In genomic region chr1:201709564-201710295, GRCh38 we compare ENCODE assay signal across 8 cellular contexts.
DNase-seq lines count a peak whose midpoint lies in the region; ATAC-seq, FAIRE-seq and TF ChIP-seq lines count a peak whose summit lies in the region.

No MANE protein-coding gene starts in this region.

- peak; percentile 94 for ATAC-seq in HG03354 (IDR thresholded peaks at IDR 0.05; ENCODE audit: poor library complexity, severe bottlenecking, unreplicated experiment)
- peak; percentile 68 for ATAC-seq in Right ventricle myocardium superior (ENCODE audit: poor library complexity)
- peak; percentile 79 for ATAC-seq in aorta (ENCODE audit: low FRiP score)

- WGBS in aorta, 2 donors: 23 to 24% methylated on average over 4 of the region's 4 CpGs

- H2AFZ ChIP-seq in ACC112 (ENCODE audit: low read length, unreplicated experiment): no peak overlapping the region

- FAIRE-seq in GM12892 (lab: Jason Lieb, UNC): no peak

- DNase-seq in GM12892 (ENCODE audit: insufficient read length) (peak; percentile 72), RWPE1 (ENCODE audit: low spot score) (peak; percentile 79), Right ventricle myocardium superior (peak; percentile 87), progenitor cell of endocrine pancreas (ENCODE audit: low spot score, unreplicated experiment) (peak; percentile 68), aorta (peak; percentile 81 to 93)
- peak; percentile 24 for DNase-seq in activated gamma-delta T cell treated with anti-CD3 and anti-CD28 coated beads, Interleukin-2, amount 50 U/mL, for 16 hours (ENCODE audit: low read depth)

- H3K27ac ChIP-seq in ACC112 (ENCODE audit: low read depth, low read length) (peak overlapping the region; percentile 95), RWPE1 (peak overlapping the region; percentile 96), aorta (ENCODE audit: low read depth in 1 of 2, low read length in 2 of 2) (peak overlapping the region in 1 of 2 donors; percentile 23)

- H3K4me1 ChIP-seq in ACC112 (ENCODE audit: control insufficient read depth, insufficient read depth, low read length, unreplicated experiment): peaks cover 65% of the 10 kb centered on the region
- peaks cover 5 to 6% of the 10 kb centered on the region in 2 donors for H3K4me1 ChIP-seq in aorta (ENCODE audit: control insufficient read depth in 1 of 2, insufficient read depth in 2 of 2, low read length in 2 of 2)

- no peak for TF ChIP-seq POLR2A in GM12892 (IDR thresholded peaks at IDR 0.05; ENCODE audit: low read depth, low read length)

- POLR2A ChIA-PET in RWPE1 (lab: Yijun Ruan, JAX; ENCODE audit: low non-redundant PET): interaction anchor here (1.1 kb wide), 1 partner anchor 75 kb away, joined by 5 read pairs; no protein-coding TSS in a partner anchor

- H3K27me3 ChIP-seq in ACC112 (ENCODE audit: insufficient read depth, low read length) (no peaks in the 10 kb centered on the region), aorta (ENCODE audit: control insufficient read depth in 1 of 2, insufficient read depth in 2 of 2, low read length in 1 of 2) (no peaks in the 10 kb centered on the region)

- H3K36me3 ChIP-seq in ACC112 (ENCODE audit: insufficient read depth, low read length): no peaks in the 10 kb centered on the region
- no peaks in the 10 kb centered on the region for H3K36me3 ChIP-seq in aorta (ENCODE audit: control insufficient read depth in 1 of 2, insufficient read depth in 2 of 2, low read length in 1 of 2)

- H3K4me1 Mint-ChIP-seq in progenitor cell of endocrine pancreas (ENCODE audit: low read depth): no peaks in the 10 kb centered on the region

- H3K79me2 ChIP-seq in ACC112 (ENCODE audit: control insufficient read depth, insufficient read depth, low read length, unreplicated experiment): peaks cover 46% of the 10 kb centered on the region

- no peak overlapping the region for H3K27ac Mint-ChIP-seq in progenitor cell of endocrine pancreas

- H3K4me3 ChIP-seq in ACC112 (ENCODE audit: low read depth, low read length) (no peak overlapping the region), aorta (ENCODE audit: low read length in 2 of 2) (no peak overlapping the region)

- intact Hi-C loops in Right ventricle myocardium superior (cut with DNase I) (loop anchor here (2.0 kb wide), 1 partner anchor 83 kb away; no protein-coding TSS in a partner anchor), aorta (cut with DNase I) (loop anchor here (1.0 kb wide), 2 partner anchors 83 to 84 kb away; no protein-coding TSS in a partner anchor)

- no peaks in the 10 kb centered on the region for H3K36me3 Mint-ChIP-seq in progenitor cell of endocrine pancreas (ENCODE audit: insufficient read depth)

- H3K9me3 Mint-ChIP-seq in progenitor cell of endocrine pancreas (ENCODE audit: low read depth): no peaks in the 10 kb centered on the region

- CTCF ChIA-PET in RWPE1 (lab: Yijun Ruan, JAX): interaction anchor here (0.5 to 13.5 kb wide), 36 partner anchors 10 to 416 kb away, joined by 3 to 351 read pairs (median 4); partner anchors contain the start of gene IPO9

- H3K27me3 Mint-ChIP-seq in progenitor cell of endocrine pancreas: no peaks in the 10 kb centered on the region

- no peak overlapping the region for H3K4me3 Mint-ChIP-seq in progenitor cell of endocrine pancreas (ENCODE audit: low read depth)

- no peaks in the 10 kb centered on the region for H3K9me3 ChIP-seq in aorta (ENCODE audit: control insufficient read depth, low read length)

- peak; percentile 83 for TF ChIP-seq CTCF in RWPE1 (conservative IDR thresholded peaks at IDR 0.05; ENCODE audit: low read depth)
- TF ChIP-seq CTCF in progenitor cell of endocrine pancreas (IDR thresholded peaks at IDR 0.05; ENCODE audit: unreplicated experiment): peak; percentile 89

Comparison
In these comparisons a context has a peak if more than half of its experiments do, and no peak if none do; other contexts are left out.
1. DNase-seq: peak in every context shown above with its lines; median percentile 87 in Right ventricle myocardium superior; 87 in aorta; 79 in RWPE1; 72 in GM12892; 68 in progenitor cell of endocrine pancreas; 24 in activated gamma-delta T cell treated with anti-CD3 and anti-CD28 coated beads, Interleukin-2, amount 50 U/mL, for 16 hours.